In the genomic region with DNA sequence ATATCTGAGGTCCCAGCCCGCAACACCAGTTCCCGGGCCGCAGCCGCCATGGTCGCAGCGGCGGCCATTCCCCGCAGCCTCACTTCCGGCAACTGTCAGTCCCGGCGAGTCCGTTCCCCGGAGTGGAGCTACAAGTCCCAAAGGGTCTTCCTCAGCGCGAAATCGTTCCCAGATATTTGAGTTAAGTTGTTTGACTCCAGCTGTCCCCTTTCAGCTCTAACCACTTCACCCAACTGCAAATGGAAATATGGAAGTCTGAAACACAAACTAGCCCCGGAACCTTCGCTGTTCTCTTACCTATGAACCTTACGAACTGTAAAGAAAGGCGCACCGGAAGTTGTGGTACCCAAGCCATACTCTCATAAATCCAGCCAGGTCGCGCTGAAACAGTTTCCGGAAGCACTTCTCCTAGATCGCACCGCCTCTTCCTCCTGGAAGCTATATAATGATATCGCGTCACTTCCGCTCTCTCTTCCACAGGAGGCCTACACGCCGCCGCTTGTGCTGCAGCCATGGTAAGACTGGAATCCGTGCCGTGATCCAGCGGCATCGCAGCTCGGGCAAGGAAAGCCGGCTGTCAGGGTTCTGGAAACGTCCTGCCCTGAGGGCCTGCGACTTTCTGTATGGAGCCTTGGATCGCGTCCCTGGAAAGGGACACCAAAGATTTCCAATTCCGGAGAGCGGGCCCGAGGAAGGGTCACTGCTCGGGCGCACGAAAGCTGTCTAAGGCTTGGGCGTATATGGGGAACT, we compare ENCODE assay signal across 8 cellular contexts. TPM values are rescaled to one million over a fixed set of nuclear protein-coding genes. Genes with fewer than 3 reads are reported as not detected.
DNase-seq lines count a peak whose midpoint lies in the region; FAIRE-seq and TF ChIP-seq lines count a peak whose summit lies in the region.

A gene (plus strand): TSS at position 468 of the 750 bp plus-strand sequence. CDS start 45 bp downstream, at position 513.
A gene with protein sequence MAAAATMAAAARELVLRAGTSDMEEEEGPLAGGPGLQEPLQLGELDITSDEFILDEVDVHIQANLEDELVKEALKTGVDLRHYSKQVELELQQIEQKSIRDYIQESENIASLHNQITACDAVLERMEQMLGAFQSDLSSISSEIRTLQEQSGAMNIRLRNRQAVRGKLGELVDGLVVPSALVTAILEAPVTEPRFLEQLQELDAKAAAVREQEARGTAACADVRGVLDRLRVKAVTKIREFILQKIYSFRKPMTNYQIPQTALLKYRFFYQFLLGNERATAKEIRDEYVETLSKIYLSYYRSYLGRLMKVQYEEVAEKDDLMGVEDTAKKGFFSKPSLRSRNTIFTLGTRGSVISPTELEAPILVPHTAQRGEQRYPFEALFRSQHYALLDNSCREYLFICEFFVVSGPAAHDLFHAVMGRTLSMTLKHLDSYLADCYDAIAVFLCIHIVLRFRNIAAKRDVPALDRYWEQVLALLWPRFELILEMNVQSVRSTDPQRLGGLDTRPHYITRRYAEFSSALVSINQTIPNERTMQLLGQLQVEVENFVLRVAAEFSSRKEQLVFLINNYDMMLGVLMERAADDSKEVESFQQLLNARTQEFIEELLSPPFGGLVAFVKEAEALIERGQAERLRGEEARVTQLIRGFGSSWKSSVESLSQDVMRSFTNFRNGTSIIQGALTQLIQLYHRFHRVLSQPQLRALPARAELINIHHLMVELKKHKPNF (minus strand): TSS at position 269 of the 750 bp plus-strand sequence. CDS start 201 bp downstream, at position 68.

- DNase-seq in GF-D8 (lab: John Stamatoyannopoulos, UW), result peak; percentile 90
- peak; percentile 89 for DNase-seq in HEK293T (ENCODE audit: extremely low spot score)
- peak; percentile 98 for DNase-seq in MV-4-11 (lab: John Stamatoyannopoulos, UW)
- peak; percentile 99 for DNase-seq in SK-MEL-5 (ENCODE audit: low read depth, low spot score)
- DNase-seq in activated naive CD4-positive, alpha-beta T cell treated with Interleukin-2 at 50 U/mL for 16 hours, result peak; percentile 91
- peak; percentile 90 to 91 for DNase-seq in frontal cortex (ENCODE audit: low spot score in 2 of 2)
- DNase-seq in substantia nigra (lab: John Stamatoyannopoulos, UW), result peak; percentile 40 to 99 (median 89)

- CTCF ChIA-PET in HEK293T (lab: Yijun Ruan, JAX), result interaction anchor here (0.6 to 1.2 kb wide), 5 partner anchors 24 to 155 kb away, joined by 3 to 8 read pairs (median 4); no protein-coding TSS in a partner anchor

- in situ Hi-C loops in SK-MEL-5 (cut with HindIII; ENCODE audit: low pct_unique_long_range_greater_than_20kb, low sequenced_read_pairs), result no loop called here

- POLR2A ChIA-PET in HEK293T (lab: Yijun Ruan, JAX), result interaction anchor here (0.5 to 5.5 kb wide), 41 partner anchors 9 to 340 kb away, joined by 3 to 54 read pairs (median 4); a partner anchor contains a TSS

- peak; percentile 65 for FAIRE-seq in frontal cortex (lab: Jason Lieb, UNC)

- peak within 1 kb of the TSS; percentile 73 to 87 for H3K4me3 ChIP-seq in neutrophil (ENCODE audit: low read depth in 1 of 2, low read length in 1 of 2)

- peak; percentile 38 for TF ChIP-seq CTCF in neutrophil (IDR thresholded peaks at IDR 0.05)

- H3K27ac ChIP-seq in neutrophil, result peak within 1 kb of the TSS; percentile 96
- peak within 1 kb of the TSS; percentile 96 for H3K27ac ChIP-seq in substantia nigra (ENCODE audit: low read depth, low read length, poor library complexity, severe bottlenecking)

- no peaks in the 10 kb centered on the region for H3K9me3 ChIP-seq in neutrophil

- H3K36me3 ChIP-seq in neutrophil, result peaks cover 23% of the 10 kb centered on the region

- peaks cover 28 to 34% of the 10 kb centered on the region in 2 experiments for H3K4me1 ChIP-seq in neutrophil (ENCODE audit: control insufficient read depth in 1 of 2, insufficient read depth in 1 of 2, low read depth in 1 of 2, low read length in 1 of 2)

- H3K27me3 ChIP-seq in neutrophil, result no peaks in the 10 kb centered on the region

TF ChIP-seq in HEK293T, 16 proteins besides CTCF, POLR2A, EP300 and RAD21:
- TF ChIP-seq FOXK2 (IDR thresholded peaks at IDR 0.05) (peak; percentile 95), ARNT (IDR thresholded peaks at IDR 0.05) (no peak), FOXM1 (IDR thresholded peaks at IDR 0.05; ENCODE audit: borderline replicate concordance) (no peak), SP1 (IDR thresholded peaks at IDR 0.05) (no peak), BHLHE40 (IDR thresholded peaks at IDR 0.05; ENCODE audit: borderline replicate concordance) (no peak), CTBP1 (IDR thresholded peaks at IDR 0.05; ENCODE audit: borderline replicate concordance) (peak; percentile 85), ELF4 (IDR thresholded peaks at IDR 0.05) (peak; percentile 97), SUZ12 (IDR thresholded peaks at IDR 0.05) (no peak), TARDBP (IDR thresholded peaks at IDR 0.05) (no peak; the same call in 1 of the 2 replicates), FOXA1 (IDR thresholded peaks at IDR 0.05) (no peak), LEF1 (IDR thresholded peaks at IDR 0.05; ENCODE audit: borderline replicate concordance) (peak; percentile 57; the same call in 1 of the 2 replicates), NFRKB (IDR thresholded peaks at IDR 0.05) (peak; percentile 96), ZNF384 (IDR thresholded peaks at IDR 0.05) (no peak), HDGF (IDR thresholded peaks at IDR 0.05; ENCODE audit: borderline replicate concordance) (no peak), L3MBTL2 (conservative IDR thresholded peaks at IDR 0.05) (0 out of 2 replicates have a peak, but pooled peaks have one; percentile 52)
- TF ChIP-seq, protein P1, sequence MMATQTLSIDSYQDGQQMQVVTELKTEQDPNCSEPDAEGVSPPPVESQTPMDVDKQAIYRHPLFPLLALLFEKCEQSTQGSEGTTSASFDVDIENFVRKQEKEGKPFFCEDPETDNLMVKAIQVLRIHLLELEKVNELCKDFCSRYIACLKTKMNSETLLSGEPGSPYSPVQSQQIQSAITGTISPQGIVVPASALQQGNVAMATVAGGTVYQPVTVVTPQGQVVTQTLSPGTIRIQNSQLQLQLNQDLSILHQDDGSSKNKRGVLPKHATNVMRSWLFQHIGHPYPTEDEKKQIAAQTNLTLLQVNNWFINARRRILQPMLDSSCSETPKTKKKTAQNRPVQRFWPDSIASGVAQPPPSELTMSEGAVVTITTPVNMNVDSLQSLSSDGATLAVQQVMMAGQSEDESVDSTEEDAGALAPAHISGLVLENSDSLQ (IDR thresholded peaks at IDR 0.05), result peak; percentile 93
TF ChIP-seq in HEK293T: peak in this region for 7.

RNA-seq across cellular contexts. Expression of the first gene that starts in this region (rescaled TPM):
- total RNA-seq in SK-MEL-5 (2014; rRNA removed; shearing (Covaris generic)), result 4,185 and 4,422 TPM in 2 replicates
- polyA plus RNA-seq in SK-MEL-5 (2015; cell fraction: cytosol; rRNA removed), result 2,277 and 3,149 TPM in 2 replicates
- 464 and 696 TPM in 2 replicates for polyA plus RNA-seq in SK-MEL-5 (2015; cell fraction: nucleus; rRNA removed)
- 4,003 TPM for total RNA-seq in frontal cortex

RNA-seq across cellular contexts. Expression of the second gene that starts in this region (rescaled TPM):
- total RNA-seq in SK-MEL-5 (2014; rRNA removed; shearing (Covaris generic)), result 27.1 and 28.5 TPM in 2 replicates
- 40.7 and 42.3 TPM in 2 replicates for polyA plus RNA-seq in SK-MEL-5 (2015; cell fraction: cytosol; rRNA removed)
- polyA plus RNA-seq in SK-MEL-5 (2015; cell fraction: nucleus; rRNA removed), result 281 and 309 TPM in 2 replicates
- 24.9 TPM for total RNA-seq in frontal cortex

Comparison
In these comparisons a context has a peak if more than half of its experiments do, and no peak if none do; other contexts are left out.
1. Peak in every context shown above with its lines: DNase-seq, H3K4me3 ChIP-seq and H3K27ac ChIP-seq.